9 cellular contexts compared by ENCODE assay signal in the genomic region with DNA sequence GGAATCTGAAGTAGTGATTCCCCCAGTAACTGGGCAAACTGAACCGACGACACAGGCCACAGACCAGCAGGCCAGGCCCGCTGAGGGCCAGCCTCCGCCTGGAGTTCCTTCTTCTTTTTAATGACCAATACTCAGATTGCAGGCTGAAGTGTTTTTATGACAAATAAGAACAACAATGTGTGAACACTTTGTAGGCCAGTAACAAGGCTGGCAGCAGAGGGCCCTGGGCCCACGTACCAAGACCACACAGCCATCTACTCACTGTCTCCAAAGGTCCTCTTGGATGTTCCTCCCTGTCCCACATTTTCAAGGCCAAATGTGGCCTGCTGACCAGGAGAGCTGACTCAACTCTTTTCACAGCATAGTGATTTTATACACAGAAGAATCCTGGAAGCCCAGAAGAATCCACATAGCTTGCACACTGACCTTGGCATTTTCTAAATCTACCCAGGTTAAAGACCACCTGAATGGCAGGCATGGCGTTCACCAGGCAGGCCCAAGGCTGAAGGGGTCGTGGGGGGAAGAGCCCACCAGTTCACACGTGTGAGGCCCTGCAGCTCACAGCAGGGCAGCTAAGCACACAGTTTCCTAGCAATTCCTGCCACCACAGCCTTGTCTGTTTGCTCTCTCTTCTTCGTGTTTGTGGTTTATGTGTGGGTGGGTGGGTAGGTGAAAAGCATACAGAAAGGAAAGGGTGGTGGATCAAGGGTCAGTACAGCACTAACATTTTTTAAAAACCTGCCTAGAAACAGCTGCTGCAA. TPM values are rescaled to one million over a fixed set of nuclear protein-coding genes. Genes with fewer than 3 reads are reported as not detected.
A peak's percentile ranks its signal among the peaks of the same experiment; 100 is the strongest.
DNase-seq lines count a peak whose midpoint lies in the region; ATAC-seq and TF ChIP-seq lines count a peak whose summit lies in the region.
"Had no signal": no experiment of that assay in that cellular context is flagged by ENCODE, and none has a peak within 500 bp of the region (broad histone marks: within the 10 kb centered on the region; RNA-seq: fewer than 3 reads in every experiment).

No MANE protein-coding gene starts in this region.

- H3K27ac ChIP-seq in effector memory CD4-positive, alpha-beta T cell (ENCODE audit: insufficient read depth, low read length, poor library complexity, severe bottlenecking): peak overlapping the region; percentile 21
- H3K27ac ChIP-seq in psoas muscle: peak overlapping the region; percentile 74
- H3K27ac ChIP-seq: KMS-11 had no signal

- peak; percentile 44 for ATAC-seq in GM19328 (IDR thresholded peaks at IDR 0.05; ENCODE audit: unreplicated experiment)
- peak; percentile 20 for ATAC-seq in HG03460 (IDR thresholded peaks at IDR 0.05; ENCODE audit: unreplicated experiment)
- no peak for ATAC-seq in psoas muscle

- H3K9me3 ChIP-seq in effector memory CD4-positive, alpha-beta T cell (ENCODE audit: control insufficient read depth, low read length): no peaks in the 10 kb centered on the region
- no peaks in the 10 kb centered on the region for H3K9me3 ChIP-seq in psoas muscle

- 63 to 69% (median 66%) methylated on average over 9 of the region's 9 CpGs for WGBS in psoas muscle, 3 donors

- H3K27me3 ChIP-seq in effector memory CD4-positive, alpha-beta T cell (replicated peaks; ENCODE audit: control insufficient read depth, insufficient read depth, low read length, poor library complexity, severe bottlenecking): no peaks in the 10 kb centered on the region
- no peaks in the 10 kb centered on the region for H3K27me3 ChIP-seq in psoas muscle (ENCODE audit: insufficient read depth in 3 of 3, low read length in 2 of 3)

- TF ChIP-seq CTCF in psoas muscle (IDR thresholded peaks at IDR 0.05): no peak

- H3K4me1 ChIP-seq in effector memory CD4-positive, alpha-beta T cell (ENCODE audit: control insufficient read depth, insufficient read depth, low read length, poor library complexity, severe bottlenecking): peaks cover 18% of the 10 kb centered on the region
- H3K4me1 ChIP-seq in psoas muscle: peaks cover 61% of the 10 kb centered on the region

- no peak for DNase-seq in effector memory CD4-positive, alpha-beta T cell
- DNase-seq in psoas muscle (peak; percentile 31 to 53), RPMI8226 (no peak), DMS 273 (lab: John Stamatoyannopoulos, UW; ENCODE audit: unreplicated experiment) (no peak), NCI-H510A treated with DMSO at 0.1 percent for 48 hours (lab: John Stamatoyannopoulos, UW) (no peak), pons (ENCODE audit: low spot score) (no peak)

- no peak overlapping the region for H3K4me3 ChIP-seq in effector memory CD4-positive, alpha-beta T cell (ENCODE audit: insufficient read depth, low read depth, low read length, poor library complexity, severe bottlenecking)
- H3K4me3 ChIP-seq in psoas muscle: no peak overlapping the region

- intact Hi-C loops in psoas muscle (cut with DNase I): no loop called here

- H3K36me3 ChIP-seq in effector memory CD4-positive, alpha-beta T cell (ENCODE audit: control insufficient read depth, insufficient read depth, low read length): no peaks in the 10 kb centered on the region
- H3K36me3 ChIP-seq in psoas muscle (ENCODE audit: insufficient read depth in 1 of 2, low read depth in 1 of 2): no peaks in the 10 kb centered on the region

RNA-seq across cellular contexts. Expression of a gene that starts 13.3 kb away (rescaled TPM):
- 10 to 100 TPM in 2 of 4 donors, 1 to 10 TPM in 2; 8.0 to 21.8 (median 9.5) TPM for total RNA-seq in psoas muscle
- polyA plus RNA-seq in psoas muscle: 10 to 100 TPM in 1 of 3 donors, 1 to 10 TPM in 2; 3.5 to 10.8 (median 5.5) TPM

Comparison
In these comparisons a context has a peak if more than half of its experiments do, and no peak if none do; other contexts are left out.
1. ATAC-seq: peak in GM19328 (single experiment) and HG03460 (single experiment); none in psoas muscle (0 of 4).
2. DNase-seq: peak in psoas muscle (2 of 2); none in effector memory CD4-positive, alpha-beta T cell (0 of 3), RPMI8226 (single experiment), DMS 273 (single experiment), NCI-H510A treated with DMSO at 0.1 percent for 48 hours (single experiment) and pons (single experiment).